ENCODE assay signal across 27 cellular contexts in genomic region chr9:99272866-99273265, GRCh38. TPM values are rescaled to one million over a fixed set of nuclear protein-coding genes. Genes with fewer than 3 reads are reported as not detected.
DNase-seq lines count a peak whose midpoint lies in the region; ATAC-seq, FAIRE-seq and TF ChIP-seq lines count a peak whose summit lies in the region.
"Had no signal": no experiment of that assay in that cellular context is flagged by ENCODE, and none has a peak within 500 bp of the region (broad histone marks: within the 10 kb centered on the region; RNA-seq: fewer than 3 reads in every experiment).

No MANE protein-coding gene starts in this region.

- no peak for DNase-seq in activated T-cell treated with anti-CD3 and anti-CD28 coated beads, Interleukin-2, amount 50 U/mL, for 24 hours
- DNase-seq in activated T-cell treated with anti-CD3 and anti-CD28 coated beads, Interleukin-2, amount 50 U/mL, for 4 hours, result no peak
- no peak for DNase-seq in GM12878 (ENCODE audit: low read depth, low spot score)
- DNase-seq in left kidney (ENCODE audit: low read depth, low spot score), result peak; percentile 54
- DNase-seq in stimulated activated naive B cell treated with anti-CD40 and anti-IgM and Interleukin-4, amounts not matched to agents 10 μg/mL and 1 μg/mL and 100 μg/mL, for 72 hours, result no peak
- no peak for DNase-seq in putamen (ENCODE audit: low spot score)
- no peak for DNase-seq in midbrain (lab: John Stamatoyannopoulos, UW)
- DNase-seq: BE2C, DMS153, DND-41, Kasumi-1, NCI-H1092 treated with DMSO at 0.1 percent for 48 hours, NCI-H1436, NCI-H187, NCI-H2081 treated with DMSO at 0.1 percent for 48 hours, NCI-H2171 treated with DMSO at 0.1 percent for 48 hours, NCI-H524, NCI-H748 treated with DMSO at 0.1 percent for 48 hours, SHP77 treated with DMSO at 0.1 percent for 48 hours, SW 1271 had no signal

- 92% methylated on average over 1 of the region's 1 CpG for WGBS in GM12878 (ENCODE audit: insufficient coverage, insufficient replicate concordance, low lambda C conversion rate, missing lambda C conversion rate)

- in situ Hi-C loops in GM12878 (cut with MboI), result no loop called here

- TF ChIP-seq RAD21 in GM12878 (IDR thresholded peaks at IDR 0.05; ENCODE audit: insufficient read depth, low read depth, low read length), result no peak

- no peaks in the 10 kb centered on the region for H3K79me2 ChIP-seq in GM12878 (ENCODE audit: control insufficient read depth, insufficient read depth, low read length)

- POLR2A ChIA-PET in GM12878 (lab: Charles Lee), result interaction anchor here (1.4 kb wide), 1 partner anchor 15 kb away, joined by 4 read pairs; no protein-coding TSS in a partner anchor

- H4K20me1 ChIP-seq in GM12878 (ENCODE audit: control insufficient read depth, insufficient read depth), result no peaks in the 10 kb centered on the region

- peaks cover 14% of the 10 kb centered on the region for H3K4me1 ChIP-seq in GM12878 (ENCODE audit: control insufficient read depth, insufficient read depth, low read length)
- H3K4me1 ChIP-seq: BE2C had no signal

- H3K4me3 Mint-ChIP-seq in activated T-cell treated with anti-CD3 and anti-CD28 coated beads, Interleukin-2, amount 50 U/mL, for 24 hours, result no peak overlapping the region
- no peak overlapping the region for H3K4me3 Mint-ChIP-seq in activated T-cell treated with anti-CD3 and anti-CD28 coated beads, Interleukin-2, amount 50 U/mL, for 4 hours
- no peak overlapping the region for H3K4me3 Mint-ChIP-seq in stimulated activated naive B cell treated with anti-CD40 and anti-IgM and Interleukin-4, amounts not matched to agents 10 μg/mL and 1 μg/mL and 100 μg/mL, for 72 hours

- no peak for TF ChIP-seq POLR2A in GM12878 (IDR thresholded peaks at IDR 0.05; ENCODE audit: low read depth, low read length)

- RAD21 ChIA-PET in GM12878 (lab: Charles Lee; ENCODE audit: unreplicated experiment), result interaction anchor here (1.0 to 2.3 kb wide), 7 partner anchors 13 to 538 kb away, joined by 3 to 10 read pairs (median 4); no protein-coding TSS in a partner anchor

- BruUV-seq in GM12878 (replicated peaks; lab: Mats Ljungman, UMichigan), result no TSS peak

- no peaks in the 10 kb centered on the region for H3K36me3 Mint-ChIP-seq in activated T-cell treated with anti-CD3 and anti-CD28 coated beads, Interleukin-2, amount 50 U/mL, for 24 hours (ENCODE audit: low read depth)
- H3K36me3 Mint-ChIP-seq in activated T-cell treated with anti-CD3 and anti-CD28 coated beads, Interleukin-2, amount 50 U/mL, for 4 hours (ENCODE audit: insufficient read depth), result no peaks in the 10 kb centered on the region
- H3K36me3 Mint-ChIP-seq in stimulated activated naive B cell treated with anti-CD40 and anti-IgM and Interleukin-4, amounts not matched to agents 10 μg/mL and 1 μg/mL and 100 μg/mL, for 72 hours, result peaks cover 0 to 3% of the 10 kb centered on the region in 2 donors

- H3K9me3 Mint-ChIP-seq in activated T-cell treated with anti-CD3 and anti-CD28 coated beads, Interleukin-2, amount 50 U/mL, for 24 hours, result no peaks in the 10 kb centered on the region
- no peaks in the 10 kb centered on the region for H3K9me3 Mint-ChIP-seq in activated T-cell treated with anti-CD3 and anti-CD28 coated beads, Interleukin-2, amount 50 U/mL, for 4 hours
- H3K9me3 Mint-ChIP-seq in stimulated activated naive B cell treated with anti-CD40 and anti-IgM and Interleukin-4, amounts not matched to agents 10 μg/mL and 1 μg/mL and 100 μg/mL, for 72 hours, result peaks cover 0 to 6% of the 10 kb centered on the region in 2 donors

- no peak overlapping the region for H3K27ac ChIP-seq in GM12878 (ENCODE audit: control insufficient read depth, insufficient read depth)
- H3K27ac ChIP-seq: 22Rv1, SK-N-MC had no signal

- peaks cover 12% of the 10 kb centered on the region for H3K27me3 Mint-ChIP-seq in activated T-cell treated with anti-CD3 and anti-CD28 coated beads, Interleukin-2, amount 50 U/mL, for 24 hours
- peaks cover 11% of the 10 kb centered on the region for H3K27me3 Mint-ChIP-seq in activated T-cell treated with anti-CD3 and anti-CD28 coated beads, Interleukin-2, amount 50 U/mL, for 4 hours (ENCODE audit: low read depth)
- no peaks in the 10 kb centered on the region for H3K27me3 Mint-ChIP-seq in stimulated activated naive B cell treated with anti-CD40 and anti-IgM and Interleukin-4, amounts not matched to agents 10 μg/mL and 1 μg/mL and 100 μg/mL, for 72 hours

- intact Hi-C loops in GM12878 (cut with micrococcal nuclease; ENCODE audit: unreplicated experiment), result no loop called here

- H3K4me3 ChIP-seq in GM12878, result no peak overlapping the region
- H3K4me3 ChIP-seq: K562, SK-N-MC had no signal

- no peak for ATAC-seq in activated T-cell treated with anti-CD3 and anti-CD28 coated beads, Interleukin-2, amount 50 U/mL, for 4 hours
- ATAC-seq in GM12878 (peak; percentile 69), HG02588 (IDR thresholded peaks at IDR 0.05; ENCODE audit: unreplicated experiment) (no peak)
- ATAC-seq in stimulated activated naive B cell treated with anti-CD40 and anti-IgM and Interleukin-4, amounts not matched to agents 10 μg/mL and 1 μg/mL and 100 μg/mL, for 72 hours (replicated peaks), result peak; percentile 50 to 56
- ATAC-seq: K562, Panc1 had no signal

- SMC1A ChIA-PET in GM12878 (lab: Charles Lee; ENCODE audit: uncharacterized antibody, unreplicated experiment), result interaction anchor here (0.9 to 3.8 kb wide), 14 partner anchors 8 to 538 kb away, joined by 3 to 34 read pairs (median 5); no protein-coding TSS in a partner anchor

- peak overlapping the region; percentile 1 for H3K27ac Mint-ChIP-seq in activated T-cell treated with anti-CD3 and anti-CD28 coated beads, Interleukin-2, amount 50 U/mL, for 24 hours
- no peak overlapping the region for H3K27ac Mint-ChIP-seq in stimulated activated naive B cell treated with anti-CD40 and anti-IgM and Interleukin-4, amounts not matched to agents 10 μg/mL and 1 μg/mL and 100 μg/mL, for 72 hours

- H3K4me2 ChIP-seq in GM12878 (ENCODE audit: control insufficient read depth, insufficient read depth), result no peak overlapping the region

- H3K27me3 ChIP-seq in GM12878 (replicated peaks in 1 of 2; ENCODE audit: control insufficient read depth in 2 of 2, insufficient read depth in 2 of 2, low read length in 1 of 2), result no peaks in the 10 kb centered on the region
- H3K27me3 ChIP-seq: BE2C had no signal

- no peaks in the 10 kb centered on the region for H3K4me1 Mint-ChIP-seq in activated T-cell treated with anti-CD3 and anti-CD28 coated beads, Interleukin-2, amount 50 U/mL, for 24 hours (ENCODE audit: low read depth)
- no peaks in the 10 kb centered on the region for H3K4me1 Mint-ChIP-seq in activated T-cell treated with anti-CD3 and anti-CD28 coated beads, Interleukin-2, amount 50 U/mL, for 4 hours (ENCODE audit: low read depth)
- peaks cover 22 to 41% of the 10 kb centered on the region in 2 donors for H3K4me1 Mint-ChIP-seq in stimulated activated naive B cell treated with anti-CD40 and anti-IgM and Interleukin-4, amounts not matched to agents 10 μg/mL and 1 μg/mL and 100 μg/mL, for 72 hours

- TF ChIP-seq CTCF in GM12878 (IDR thresholded peaks at IDR 0.05 in 2 of 3, conservative IDR thresholded peaks at IDR 0.05 in 1 of 3; ENCODE audit: control insufficient read depth in 2 of 3, extremely low read depth in 1 of 3, insufficient read depth in 1 of 3, low read depth in 3 of 3, low read length in 3 of 3), result no peak

- H3K9me3 ChIP-seq in GM12878 (replicated peaks; ENCODE audit: control insufficient read depth, insufficient read depth, low read length), result no peaks in the 10 kb centered on the region
- H3K9me3 ChIP-seq: BE2C had no signal

- peak in 1 of 2 experiments; percentile 45; a peak in 1 of 4 replicates for TF ChIP-seq EP300 in GM12878 (IDR thresholded peaks at IDR 0.05; ENCODE audit: borderline replicate concordance in 1 of 2, control insufficient read depth in 1 of 2, low read depth in 2 of 2, low read length in 2 of 2)

- no peaks in the 10 kb centered on the region for H3K36me3 ChIP-seq in GM12878 (ENCODE audit: control insufficient read depth in 2 of 2, insufficient read depth in 2 of 2, low read length in 1 of 2)
- H3K36me3 ChIP-seq: BE2C had no signal

- H3K9ac ChIP-seq in GM12878 (ENCODE audit: control insufficient read depth, insufficient read depth, low read length), result no peak overlapping the region

- no peak overlapping the region for H2AFZ ChIP-seq in GM12878 (ENCODE audit: control insufficient read depth, low read depth, low read length)

- CTCF ChIA-PET in GM12878 (lab: Yijun Ruan, JAX), result interaction anchor here (0.9 to 3.2 kb wide), 6 partner anchors 8 to 738 kb away, joined by 3 to 13 read pairs (median 5); no protein-coding TSS in a partner anchor

- FAIRE-seq in GM12878 (lab: Jason Lieb, UNC), result no peak
- FAIRE-seq: H54, HTR-8/SVneo, K562 had no signal

RNA-seq across cellular contexts. Expression of gene SEC61B, which starts 50.8 kb away (rescaled TPM):
- total RNA-seq in activated T-cell treated with anti-CD3 and anti-CD28 coated beads, Interleukin-2, amount 50 U/mL, for 4 hours, result 100 to 1,000 TPM; 220 to 246 (median 233) TPM
- total RNA-seq in GM12878 (2013; cell fraction: nucleolus; rRNA removed), result 26.3 and 28.5 TPM in 2 replicates
- total RNA-seq in GM12878 (2014; rRNA removed) (255 and 282 TPM in 2 replicates), GM12878 (2014; rRNA removed; fragmentation: Illumina TruSeq; extraction: Trizol) (318 and 349 TPM in 2 replicates), GM12878 (2021) (267 and 278 TPM in 2 replicates)
- 650 TPM for polyA plus RNA-seq in GM12878 (2011; ENCODE audit: low read depth)
- polyA plus RNA-seq in GM12878 (2011; rRNA removed) (257 and 280 TPM in 2 replicates), GM12878 (2014; fragmentation: Illumina TruSeq; extraction: Trizol) (239 and 335 TPM in 2 replicates), GM12878 (2014; fragmentation: Nextera tagmentation; extraction: Ambion mirVana) (100 to 1,000 TPM; 108 to 229 TPM), GM12878 (2014; rRNA removed) (384 and 396 TPM in 2 replicates), GM12878 (2016; fragmentation: Nextera tagmentation; extraction: Ambion mirVana) (100 to 1,000 TPM; 721 to 747 TPM)
- 360 and 365 TPM in 2 replicates for polyA plus RNA-seq in GM12878 (2011; cell fraction: cytosol; rRNA removed)
- 136 and 154 TPM in 2 replicates for polyA plus RNA-seq in GM12878 (2011; cell fraction: nucleus; rRNA removed)
- polyA plus RNA-seq in GM12878 (2012), result 422 and 604 TPM in 2 replicates
- polyA minus RNA-seq in GM12878 (2011; rRNA and poly(A)+ RNA removed), result 62.5 and 68.0 TPM in 2 replicates
- polyA minus RNA-seq in GM12878 (2011; cell fraction: cytosol; rRNA and poly(A)+ RNA removed), result 22.1 and 25.8 TPM in 2 replicates
- polyA minus RNA-seq in GM12878 (2011; cell fraction: nucleus; rRNA and poly(A)+ RNA removed), result 28.2 and 46.9 TPM in 2 replicates

RNA-seq across cellular contexts. Expression of gene ALG2, which starts 51.1 kb away (rescaled TPM):
- 10 to 100 TPM; 21.0 to 23.6 (median 23.4) TPM for total RNA-seq in activated T-cell treated with anti-CD3 and anti-CD28 coated beads, Interleukin-2, amount 50 U/mL, for 4 hours
- total RNA-seq in GM12878 (2013; cell fraction: nucleolus; rRNA removed), result 49.9 and 52.5 TPM in 2 replicates
- 43.0 and 45.2 TPM in 2 replicates for total RNA-seq in GM12878 (2014; rRNA removed)
- 34.6 and 34.9 TPM in 2 replicates for total RNA-seq in GM12878 (2014; rRNA removed; fragmentation: Illumina TruSeq; extraction: Trizol)
- total RNA-seq in GM12878 (2021), result 31.7 and 33.0 TPM in 2 replicates
- polyA plus RNA-seq in GM12878 (2011; ENCODE audit: low read depth), result 27.8 TPM
- polyA plus RNA-seq in GM12878 (2011; rRNA removed), result 44.7 and 56.1 TPM in 2 replicates
- 31.6 and 31.8 TPM in 2 replicates for polyA plus RNA-seq in GM12878 (2011; cell fraction: cytosol; rRNA removed)
- polyA plus RNA-seq in GM12878 (2011; cell fraction: nucleus; rRNA removed), result 24.9 and 27.6 TPM in 2 replicates
- polyA plus RNA-seq in GM12878 (2012), result 30.4 and 32.4 TPM in 2 replicates
- polyA plus RNA-seq in GM12878 (2014; fragmentation: Illumina TruSeq; extraction: Trizol), result 40.9 and 53.2 TPM in 2 replicates
- polyA plus RNA-seq in GM12878 (2014; fragmentation: Nextera tagmentation; extraction: Ambion mirVana), result 10 to 100 TPM in 1 of 2 experiments, 1 to 10 TPM in 1; 8.8 to 17.8 TPM
- 36.3 and 37.2 TPM in 2 replicates for polyA plus RNA-seq in GM12878 (2014; rRNA removed)
- polyA plus RNA-seq in GM12878 (2016; fragmentation: Nextera tagmentation; extraction: Ambion mirVana), result 10 to 100 TPM; 50.8 to 52.5 TPM
- polyA minus RNA-seq in GM12878 (2011; rRNA and poly(A)+ RNA removed), result 22.4 and 26.1 TPM in 2 replicates
- polyA minus RNA-seq in GM12878 (2011; cell fraction: cytosol; rRNA and poly(A)+ RNA removed), result 8.8 and 9.9 TPM in 2 replicates
- 15.4 and 21.9 TPM in 2 replicates for polyA minus RNA-seq in GM12878 (2011; cell fraction: nucleus; rRNA and poly(A)+ RNA removed)

Comparison
In these comparisons a context has a peak if more than half of its experiments do, and no peak if none do; other contexts are left out.
1. ATAC-seq: peak in GM12878 (single experiment) and stimulated activated naive B cell treated with anti-CD40 and anti-IgM and Interleukin-4, amounts not matched to agents 10 μg/mL and 1 μg/mL and 100 μg/mL, for 72 hours (2 of 2); none in activated T-cell treated with anti-CD3 and anti-CD28 coated beads, Interleukin-2, amount 50 U/mL, for 4 hours (0 of 2) and HG02588 (single experiment).